9 cellular contexts compared by ENCODE assay signal in the genomic region with DNA sequence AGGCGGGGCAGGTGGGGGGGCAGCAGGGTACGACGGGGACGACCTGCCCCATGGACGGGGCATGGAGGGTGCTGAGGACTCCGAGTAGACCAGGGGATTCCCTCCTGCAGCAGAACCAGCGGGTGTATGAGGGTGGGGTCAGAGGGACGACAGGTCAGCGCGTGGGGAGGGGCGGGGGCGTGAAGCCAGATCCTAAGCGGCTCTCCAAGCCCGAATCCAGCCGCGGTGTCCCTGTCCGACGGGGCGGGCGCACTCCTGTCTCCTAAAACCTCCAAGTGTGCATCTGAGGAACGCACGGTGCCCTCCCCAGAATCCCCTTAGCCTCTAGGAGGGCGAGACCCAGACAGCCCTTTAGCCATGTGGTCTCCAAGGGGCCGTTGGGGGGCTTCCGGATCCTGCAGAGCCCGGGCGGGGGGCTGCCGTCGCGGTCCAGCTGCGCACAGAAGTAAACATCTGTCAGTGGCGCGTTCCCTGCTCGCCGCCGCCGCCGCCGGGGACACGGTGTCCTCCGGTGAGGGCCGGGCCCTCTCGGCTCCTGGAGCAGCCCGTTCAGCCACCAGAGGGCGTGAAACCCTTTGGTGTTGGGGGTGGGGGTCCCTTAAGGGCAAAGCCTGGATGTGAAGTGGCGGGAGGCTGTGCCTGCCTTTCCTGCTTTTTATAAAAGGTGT. TPM values are rescaled to one million over a fixed set of nuclear protein-coding genes. Genes with fewer than 3 reads are reported as not detected.
DNase-seq lines count a peak whose midpoint lies in the region; ATAC-seq and TF ChIP-seq lines count a peak whose summit lies in the region.
"Had no signal": no experiment of that assay in that cellular context is flagged by ENCODE, and none has a peak within 500 bp of the region (broad histone marks: within the 10 kb centered on the region; RNA-seq: fewer than 3 reads in every experiment).

No MANE protein-coding gene starts in this region.

- intact Hi-C loops in right lobe of liver (cut with DNase I): loop anchor here (5.0 to 10.0 kb wide), 2 partner anchors 87 to 159 kb away; no protein-coding TSS in a partner anchor

- no peaks in the 10 kb centered on the region for H3K9me3 ChIP-seq in right lobe of liver

- no peak overlapping the region for H3K27ac Mint-ChIP-seq in chondrocyte (ENCODE audit: unreplicated experiment)
- peak overlapping the region in 1 of 2 donors; percentile 61 for H3K27ac Mint-ChIP-seq in stimulated activated naive CD8-positive, alpha-beta T cell treated with anti-CD3 and anti-CD28 coated beads, Interleukin-15, amount 100 ng/mL, for 72 hours

- WGBS in right lobe of liver (ENCODE audit: insufficient coverage, low coverage, low lambda C conversion rate, missing lambda C conversion rate): 2% methylated on average over 5 of the region's 46 CpGs

- H3K27ac ChIP-seq in VCaP (peak overlapping the region; percentile 5; the same call in 1 of the 2 replicates), right lobe of liver (no peak overlapping the region)

- H3K4me1 ChIP-seq in right lobe of liver: peaks cover 0 to 33% (median 9%) of the 10 kb centered on the region in 4 donors

- no peaks in the 10 kb centered on the region for H3K36me3 ChIP-seq in right lobe of liver

- no peaks in the 10 kb centered on the region for H3K9me3 Mint-ChIP-seq in chondrocyte (ENCODE audit: low read depth)
- H3K9me3 Mint-ChIP-seq in stimulated activated naive CD8-positive, alpha-beta T cell treated with anti-CD3 and anti-CD28 coated beads, Interleukin-15, amount 100 ng/mL, for 72 hours: no peaks in the 10 kb centered on the region

- H3K27me3 ChIP-seq in right lobe of liver: no peaks in the 10 kb centered on the region

- H3K4me3 ChIP-seq in right lobe of liver: peak overlapping the region; percentile 35 to 49 (median 48)

- H3K4me1 Mint-ChIP-seq in chondrocyte (ENCODE audit: low read depth): peaks cover 9% of the 10 kb centered on the region
- H3K4me1 Mint-ChIP-seq in stimulated activated naive CD8-positive, alpha-beta T cell treated with anti-CD3 and anti-CD28 coated beads, Interleukin-15, amount 100 ng/mL, for 72 hours: peaks cover 42% of the 10 kb centered on the region

- H3K36me3 Mint-ChIP-seq in chondrocyte (ENCODE audit: low read depth): no peaks in the 10 kb centered on the region

- ATAC-seq in right lobe of liver (peak; percentile 46 to 61 (median 56)), GM21737 (IDR thresholded peaks at IDR 0.05; ENCODE audit: unreplicated experiment) (no peak)
- ATAC-seq in stimulated activated naive CD8-positive, alpha-beta T cell treated with anti-CD3 and anti-CD28 coated beads, Interleukin-15, amount 100 ng/mL, for 72 hours: peak; percentile 35

- DNase-seq in NCI-H1417 (lab: John Stamatoyannopoulos, UW) (peak; percentile 55 to 91 (median 85)), NCI-H1417 treated with DMSO at 0.1 percent for 48 hours (lab: John Stamatoyannopoulos, UW) (no peak), NCI-H1930 (lab: John Stamatoyannopoulos, UW) (peak; percentile 60 to 78), chondrocyte (ENCODE audit: low spot score) (peak; percentile 91), right lobe of liver (peak; percentile 80 to 83 (median 82))
- DNase-seq in stimulated activated naive CD8-positive, alpha-beta T cell treated with anti-CD3 and anti-CD28 coated beads, Interleukin-15, amount 100 ng/mL, for 72 hours: peak; percentile 70 to 74

- no peak for TF ChIP-seq POLR2A in right lobe of liver (IDR thresholded peaks at IDR 0.05)

- TF ChIP-seq CTCF in VCaP (conservative IDR thresholded peaks at IDR 0.05): peak; percentile 83
- TF ChIP-seq CTCF in chondrocyte (IDR thresholded peaks at IDR 0.05): peak; percentile 88
- TF ChIP-seq CTCF in right lobe of liver (IDR thresholded peaks at IDR 0.05): peak; percentile 82 to 90 (median 85)

- peak overlapping the region; percentile 36 for H3K4me3 Mint-ChIP-seq in chondrocyte (ENCODE audit: unreplicated experiment)
- H3K4me3 Mint-ChIP-seq in stimulated activated naive CD8-positive, alpha-beta T cell treated with anti-CD3 and anti-CD28 coated beads, Interleukin-15, amount 100 ng/mL, for 72 hours: peak overlapping the region; percentile 72 to 77

- H3K27me3 Mint-ChIP-seq in chondrocyte (ENCODE audit: low read depth): peaks cover 9% of the 10 kb centered on the region
- H3K27me3 Mint-ChIP-seq in stimulated activated naive CD8-positive, alpha-beta T cell treated with anti-CD3 and anti-CD28 coated beads, Interleukin-15, amount 100 ng/mL, for 72 hours: peaks cover 49% of the 10 kb centered on the region

RNA-seq across cellular contexts. Expression of a gene that starts 0.7 kb away (rescaled TPM):
- 0.54 to 0.77 TPM in 2 of 3 replicates, not detected in the other for total RNA-seq in chondrocyte
- total RNA-seq in right lobe of liver: 10 to 100 TPM in 3 of 6 experiments, 1 to 10 TPM in 3; 4.7 to 11.6 (median 9.8) TPM

RNA-seq across cellular contexts. Expression of a gene that starts 14.6 kb away (rescaled TPM):
- total RNA-seq in chondrocyte: 14.8 to 19.4 TPM (median 18.4 TPM) in 3 replicates
- 10 to 100 TPM; 14.7 to 28.6 (median 20.5) TPM for total RNA-seq in right lobe of liver

RNA-seq across cellular contexts. Expression of a gene that starts 21.1 kb away (rescaled TPM):
- total RNA-seq in chondrocyte (1.2 to 1.4 TPM (median 1.3 TPM) in 3 replicates), right lobe of liver (1 to 10 TPM; 1.7 to 3.3 (median 2.1) TPM)

RNA-seq across cellular contexts. Expression of a gene that starts 33.9 kb away (rescaled TPM):
- total RNA-seq in chondrocyte: not detected in 3 replicates
- total RNA-seq in right lobe of liver: 10 to 100 TPM in 2 of 6 experiments, 1 to 10 TPM in 4; 2.3 to 28.1 (median 9.7) TPM
- total RNA-seq: dermis microvascular lymphatic vessel endothelial cell had no signal

RNA-seq across cellular contexts. Expression of a gene that starts 45.6 kb away (rescaled TPM):
- total RNA-seq in chondrocyte (not detected in 3 replicates), right lobe of liver (1 to 10 TPM in 1 of 6 experiments, under 1 TPM in 5; 0.19 to 1.4 (median 0.33) TPM)
- total RNA-seq: dermis microvascular lymphatic vessel endothelial cell had no signal
